Comparison of ENCODE assay signal across 31 cellular contexts in the genomic region with DNA sequence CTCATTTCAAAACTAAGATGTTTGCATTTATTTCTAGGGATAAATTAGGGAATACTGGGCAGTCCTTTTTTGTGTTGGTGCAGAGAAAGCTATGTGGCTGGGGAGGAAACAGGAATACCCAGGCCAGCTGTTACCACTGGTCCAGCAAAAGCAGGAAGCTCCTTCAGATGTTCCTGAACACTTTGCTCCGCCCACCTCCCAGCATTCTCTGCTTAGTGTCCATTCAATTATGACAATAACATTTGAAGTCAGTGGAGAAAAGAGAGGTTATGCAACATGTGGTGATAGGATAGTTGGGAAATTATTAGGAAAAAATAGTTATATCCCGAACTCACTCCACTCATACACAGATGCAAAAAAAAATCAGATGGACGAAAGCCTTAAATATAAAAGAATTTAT. TPM values are rescaled to one million over a fixed set of nuclear protein-coding genes. Genes with fewer than 3 reads are reported as not detected.
DNase-seq lines count a peak whose midpoint lies in the region; ATAC-seq and TF ChIP-seq lines count a peak whose summit lies in the region.
"Had no signal": no experiment of that assay in that cellular context is flagged by ENCODE, and none has a peak within 500 bp of the region (broad histone marks: within the 10 kb centered on the region; RNA-seq: fewer than 3 reads in every experiment).

No MANE protein-coding gene starts in this region.

- BruUV-seq in MCF 10A (replicated peaks; lab: Mats Ljungman, UMichigan) (no TSS peak), OCI-LY7 (replicated peaks; lab: Mats Ljungman, UMichigan) (no TSS peak)

- intact Hi-C loops in MCF 10A (cut with micrococcal nuclease) (no loop called here), breast epithelium (cut with DNase I; ENCODE audit: low total_unique reads) (no loop called here), OCI-LY7 (cut with micrococcal nuclease; ENCODE audit: unreplicated experiment) (no loop called here)

- TF ChIP-seq CTCF in MCF 10A (IDR thresholded peaks at IDR 0.05; ENCODE audit: unreplicated experiment) = no peak
- TF ChIP-seq CTCF in breast epithelium (IDR thresholded peaks at IDR 0.05) = no peak
- no peak for TF ChIP-seq CTCF in OCI-LY7 (conservative IDR thresholded peaks at IDR 0.05; ENCODE audit: low read length)
- TF ChIP-seq CTCF in endothelial cell (IDR thresholded peaks at IDR 0.05; ENCODE audit: unreplicated experiment) = no peak
- TF ChIP-seq CTCF in osteoblast (IDR thresholded peaks at IDR 0.05; ENCODE audit: extremely low read depth, low read depth, low read length) = no peak

- no peaks in the 10 kb centered on the region for H3K9me2 ChIP-seq in OCI-LY7 (ENCODE audit: insufficient read depth, low read length)

- H4K20me1 ChIP-seq in OCI-LY7 (ENCODE audit: insufficient read depth, low read length) (no peaks in the 10 kb centered on the region), osteoblast (ENCODE audit: insufficient read depth, low read length) (no peaks in the 10 kb centered on the region)

- CTCF ChIA-PET in MCF 10A (lab: Yijun Ruan, JAX) = interaction anchor here (0.7 to 1.1 kb wide), 2 partner anchors 12 to 17 kb away, joined by 3 read pairs; no protein-coding TSS in a partner anchor
- CTCF ChIA-PET in OCI-LY7 (lab: Charles Lee; ENCODE audit: unreplicated experiment) = no interaction called here

- H3K36me3 ChIP-seq in breast epithelium = no peaks in the 10 kb centered on the region
- H3K36me3 ChIP-seq in OCI-LY7 (ENCODE audit: insufficient read depth, low read length) = no peaks in the 10 kb centered on the region
- H3K36me3 ChIP-seq in osteoblast (ENCODE audit: insufficient read depth, low read length) = no peaks in the 10 kb centered on the region
- H3K36me3 ChIP-seq: esophagus squamous epithelium, neural progenitor cell had no signal

- DNase-seq in MCF 10A (ENCODE audit: unreplicated experiment) (peak; percentile 17), breast epithelium (ENCODE audit: low spot score in 2 of 2) (no peak), OCI-LY7 (ENCODE audit: low spot score) (no peak), endothelial cell (ENCODE audit: low spot score) (peak; percentile 11), osteoblast (ENCODE audit: insufficient read length, low spot score, missing footprints) (peak; percentile 17), GM19240 (ENCODE audit: insufficient read length, low spot score) (no peak), NCI-H2171 (lab: John Stamatoyannopoulos, UW) (no peak)
- DNase-seq: activated CD4-positive, alpha-beta memory T cell treated with anti-CD3 and anti-CD28 coated beads, Interleukin-2, amount 10 ng/mL, durations not matched to agents 7 days and 5 days; activated CD4-positive, alpha-beta T cell treated with anti-CD3 and anti-CD28 coated beads for 1 hour; activated CD8-positive, alpha-beta memory T cell treated with anti-CD3 and anti-CD28 coated beads, Interleukin-2, amount 50 U/mL, for 4 hours; activated naive CD4-positive, alpha-beta T cell; activated naive CD8-positive, alpha-beta T cell treated with anti-CD3 and anti-CD28 coated beads, Interleukin-2, amount 50 U/mL, for 24 hours; CD4-positive, CD25-positive, alpha-beta regulatory T cell; dermis blood vessel endothelial cell; endodermal cell; esophagus squamous epithelium; immature natural killer cell; IMR-90; NCI-H2029; NCI-H526 treated with DMSO at 0.1 percent for 48 hours; RPMI8226; stimulated activated CD4-positive, alpha-beta T cell treated with anti-CD3 and anti-CD28 coated beads, Interleukin-1b, Interleukin-23, amount 100 ng/mL, for 48 hours; stimulated activated naive CD4-positive, alpha-beta T cell treated with Interleukin-2 at 50 U/mL for 16 hours; T-helper 2 cell had no signal

- H3K27ac Mint-ChIP-seq in MCF 10A (ENCODE audit: low read depth, unreplicated experiment) (no peak overlapping the region), endothelial cell (ENCODE audit: unreplicated experiment) (no peak overlapping the region)
- H3K27ac Mint-ChIP-seq: activated CD4-positive, alpha-beta memory T cell treated with anti-CD3 and anti-CD28 coated beads, Interleukin-2, amount 10 ng/mL, durations not matched to agents 7 days and 5 days; activated naive CD8-positive, alpha-beta T cell treated with anti-CD3 and anti-CD28 coated beads, Interleukin-2, amount 50 U/mL, for 24 hours; endodermal cell; immature natural killer cell; memory B cell; neural progenitor cell had no signal

- H3K27me3 ChIP-seq in breast epithelium = no peaks in the 10 kb centered on the region
- H3K27me3 ChIP-seq in osteoblast (ENCODE audit: insufficient read depth, low read length) = peaks cover 6% of the 10 kb centered on the region
- H3K27me3 ChIP-seq: neural progenitor cell had no signal

- H3K4me3 ChIP-seq in breast epithelium = no peak overlapping the region
- H3K4me3 ChIP-seq in OCI-LY7 (ENCODE audit: low read depth, low read length, poor library complexity, severe bottlenecking) = no peak overlapping the region
- no peak overlapping the region for H3K4me3 ChIP-seq in osteoblast (ENCODE audit: insufficient read depth, low read length)
- H3K4me3 ChIP-seq: A549, esophagus squamous epithelium, neural progenitor cell had no signal

- ATAC-seq in GM19463 (IDR thresholded peaks at IDR 0.05; ENCODE audit: unreplicated experiment) = no peak
- ATAC-seq: A549; activated naive CD8-positive, alpha-beta T cell treated with anti-CD3 and anti-CD28 coated beads, Interleukin-2, amount 50 U/mL, for 24 hours had no signal

- POLR2A ChIA-PET in MCF 10A (lab: Yijun Ruan, JAX) (interaction anchor here (1.0 kb wide), 1 partner anchor 28 kb away, joined by 3 read pairs; a partner anchor contains a TSS), OCI-LY7 (lab: Charles Lee) (interaction anchor here (1.7 kb wide), 1 partner anchor 10 kb away, joined by 5 read pairs; no protein-coding TSS in a partner anchor)

- no peak overlapping the region for H3K27ac ChIP-seq in breast epithelium
- H3K27ac ChIP-seq in OCI-LY7 (ENCODE audit: low read depth, low read length, poor library complexity, severe bottlenecking) = no peak overlapping the region
- no peak overlapping the region for H3K27ac ChIP-seq in osteoblast (ENCODE audit: low read depth, low read length)
- H3K27ac ChIP-seq: A549, esophagus squamous epithelium, neural progenitor cell had no signal

- H3K4me2 ChIP-seq in OCI-LY7 (ENCODE audit: low read length) = no peak overlapping the region
- H3K4me2 ChIP-seq in osteoblast (ENCODE audit: insufficient read depth, low read length) = no peak overlapping the region
- H3K4me2 ChIP-seq: A549, neural progenitor cell had no signal

- H3K4me1 ChIP-seq in breast epithelium (no peaks in the 10 kb centered on the region), OCI-LY7 (ENCODE audit: insufficient read depth, low read length, poor library complexity, severe bottlenecking) (peaks cover 3% of the 10 kb centered on the region), osteoblast (ENCODE audit: insufficient read depth, low read length) (no peaks in the 10 kb centered on the region)
- H3K4me1 ChIP-seq: A549, esophagus squamous epithelium had no signal

- H3K79me2 ChIP-seq in OCI-LY7 (ENCODE audit: insufficient read depth, low read depth, low read length) = no peaks in the 10 kb centered on the region
- H3K79me2 ChIP-seq in osteoblast (ENCODE audit: insufficient read depth, low read length) = no peaks in the 10 kb centered on the region

- H3K9me3 ChIP-seq in breast epithelium (no peaks in the 10 kb centered on the region), OCI-LY7 (ENCODE audit: low read length) (no peaks in the 10 kb centered on the region), osteoblast (ENCODE audit: low read depth, low read length) (no peaks in the 10 kb centered on the region)
- H3K9me3 ChIP-seq: A549, esophagus squamous epithelium had no signal

- no peak for TF ChIP-seq POLR2A in breast epithelium (IDR thresholded peaks at IDR 0.05)

- H3K4me3 Mint-ChIP-seq in MCF 10A (ENCODE audit: unreplicated experiment) (no peak overlapping the region), endothelial cell (ENCODE audit: unreplicated experiment) (peak overlapping the region; percentile 7)
- H3K4me3 Mint-ChIP-seq: activated CD4-positive, alpha-beta memory T cell treated with anti-CD3 and anti-CD28 coated beads, Interleukin-2, amount 10 ng/mL, durations not matched to agents 7 days and 5 days; activated naive CD8-positive, alpha-beta T cell treated with anti-CD3 and anti-CD28 coated beads, Interleukin-2, amount 50 U/mL, for 24 hours; CD4-positive, CD25-positive, alpha-beta regulatory T cell; endodermal cell; immature natural killer cell; memory B cell; neural progenitor cell had no signal

- H2AFZ ChIP-seq in OCI-LY7 (ENCODE audit: low read length) (peak overlapping the region; percentile 49; the same call in 1 of the 2 replicates), osteoblast (ENCODE audit: low read length) (peak overlapping the region; percentile 50)
- H2AFZ ChIP-seq: neural progenitor cell had no signal

- no peaks in the 10 kb centered on the region for H3K9me3 Mint-ChIP-seq in MCF 10A (ENCODE audit: unreplicated experiment)
- H3K9me3 Mint-ChIP-seq in endothelial cell (ENCODE audit: unreplicated experiment) = no peaks in the 10 kb centered on the region
- H3K9me3 Mint-ChIP-seq: activated CD4-positive, alpha-beta memory T cell treated with anti-CD3 and anti-CD28 coated beads, Interleukin-2, amount 10 ng/mL, durations not matched to agents 7 days and 5 days; activated naive CD8-positive, alpha-beta T cell treated with anti-CD3 and anti-CD28 coated beads, Interleukin-2, amount 50 U/mL, for 24 hours; endodermal cell; immature natural killer cell; memory B cell; neural progenitor cell had no signal

- H3K27me3 Mint-ChIP-seq in MCF 10A (ENCODE audit: insufficient read depth, unreplicated experiment) (peaks cover 22% of the 10 kb centered on the region), endothelial cell (ENCODE audit: unreplicated experiment) (peaks cover 1% of the 10 kb centered on the region)
- H3K27me3 Mint-ChIP-seq: memory B cell had no signal

- H3K4me1 Mint-ChIP-seq in MCF 10A (ENCODE audit: insufficient read depth, unreplicated experiment) = no peaks in the 10 kb centered on the region
- H3K4me1 Mint-ChIP-seq in endothelial cell (ENCODE audit: unreplicated experiment) = peaks cover 4% of the 10 kb centered on the region
- H3K4me1 Mint-ChIP-seq: activated CD4-positive, alpha-beta memory T cell treated with anti-CD3 and anti-CD28 coated beads, Interleukin-2, amount 10 ng/mL, durations not matched to agents 7 days and 5 days; activated naive CD8-positive, alpha-beta T cell treated with anti-CD3 and anti-CD28 coated beads, Interleukin-2, amount 50 U/mL, for 24 hours; CD4-positive, CD25-positive, alpha-beta regulatory T cell; immature natural killer cell; memory B cell; neural progenitor cell had no signal

- H3K36me3 Mint-ChIP-seq in MCF 10A (ENCODE audit: insufficient read depth, unreplicated experiment) (no peaks in the 10 kb centered on the region), endothelial cell (ENCODE audit: low read depth, unreplicated experiment) (no peaks in the 10 kb centered on the region)
- H3K36me3 Mint-ChIP-seq: CD4-positive, CD25-positive, alpha-beta regulatory T cell; immature natural killer cell; memory B cell; neural progenitor cell had no signal

RNA-seq across cellular contexts. Expression of a gene that starts 22.1 kb away (rescaled TPM):
- 196 and 284 TPM in 2 replicates for total RNA-seq in MCF 10A (2022)
- total RNA-seq in breast epithelium = 100 to 1,000 TPM; 212 to 336 (median 248) TPM
- total RNA-seq in OCI-LY7 (2014; rRNA removed; shearing (Covaris generic)) = 257 and 264 TPM in 2 replicates
- total RNA-seq in OCI-LY7 (2022) = 512 and 545 TPM in 2 replicates
- total RNA-seq in endothelial cell (ENCODE audit: unreplicated experiment) = 468 TPM
- total RNA-seq in osteoblast = 301 and 315 TPM in 2 replicates

RNA-seq across cellular contexts. Expression of a gene that starts 28.1 kb away (rescaled TPM):
- total RNA-seq in MCF 10A (2022) (0.12 TPM in 1 of 2 replicates, not detected in the other), breast epithelium (under 1 TPM in 1 of 3 donors, not detected in 2; 0.16 TPM), OCI-LY7 (2022) (not detected in 2 replicates), endothelial cell (ENCODE audit: unreplicated experiment) (not detected), osteoblast (not detected in 2 replicates)
- not detected in 2 replicates for total RNA-seq in OCI-LY7 (2014; rRNA removed; shearing (Covaris generic))
- total RNA-seq: CD4-positive, CD25-positive, alpha-beta regulatory T cell; dermis blood vessel endothelial cell; endodermal cell; glomerular endothelial cell; H1; IMR-90; temporal lobe had no signal

Comparison
In these comparisons a context has a peak if more than half of its experiments do, and no peak if none do; other contexts are left out.
1. DNase-seq: peak in MCF 10A (single experiment), endothelial cell (single experiment) and osteoblast (single experiment); none in breast epithelium (0 of 2), OCI-LY7 (single experiment), GM19240 (single experiment) and NCI-H2171 (single experiment).